20 cellular contexts compared by ENCODE assay signal in the genomic region with DNA sequence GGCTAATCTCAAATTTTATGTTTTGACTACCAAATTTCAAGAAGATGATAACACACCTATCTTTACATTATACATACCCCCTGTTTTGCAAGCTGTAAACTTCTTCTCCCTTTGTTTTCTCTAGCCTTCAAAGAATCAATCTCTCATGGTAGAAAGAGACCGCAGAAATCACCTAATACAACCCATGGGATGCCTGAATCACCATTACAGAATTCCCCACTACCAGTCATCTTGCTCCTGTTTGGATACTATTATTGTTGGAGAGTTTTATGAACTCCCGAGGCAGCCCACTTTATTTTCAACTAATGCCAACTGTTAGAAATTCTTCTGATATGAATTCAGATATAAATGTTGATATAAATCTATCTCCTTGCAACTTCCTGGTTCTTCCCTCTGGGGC.
"Had no signal": no experiment of that assay in that cellular context is flagged by ENCODE, and none has a peak within 500 bp of the region (broad histone marks: within the 10 kb centered on the region; RNA-seq: fewer than 3 reads in every experiment).

No MANE protein-coding gene starts in this region.

- ATAC-seq: activated CD4-positive, CD25-positive, alpha-beta regulatory T cell treated with anti-CD3 and anti-CD28 coated beads, Interleukin-2, amount 50 U/mL, for 24 hours; left cardiac atrium; right lobe of liver; stimulated activated naive B cell treated with anti-CD40 and anti-IgM and Interleukin-4, amounts not matched to agents 10 μg/mL and 1 μg/mL and 100 μg/mL, for 72 hours had no signal

- H3K27ac ChIP-seq: parathyroid adenoma, right lobe of liver, transverse colon, VCaP had no signal

- H3K27ac Mint-ChIP-seq: activated CD4-positive, alpha-beta memory T cell treated with anti-CD3 and anti-CD28 coated beads, Interleukin-2, amount 10 ng/mL, durations not matched to agents 7 days and 5 days; activated CD4-positive, alpha-beta T cell treated with anti-CD3 and anti-CD28 coated beads, Interleukin-2, amount 10 ng/mL, durations not matched to agents 24 days and 14 days; activated naive CD4-positive, alpha-beta T cell treated with anti-CD3 and anti-CD28 coated beads, Interleukin-2, amount 10 ng/mL, durations not matched to agents 7 days and 5 days; endodermal cell; nephron progenitor cell; stimulated activated naive B cell treated with anti-CD40 and anti-IgM and Interleukin-4, amounts not matched to agents 10 μg/mL and 1 μg/mL and 100 μg/mL, for 72 hours had no signal

- DNase-seq: activated CD4-positive, alpha-beta memory T cell treated with anti-CD3 and anti-CD28 coated beads, Interleukin-2, amount 10 ng/mL, durations not matched to agents 7 days and 5 days; activated CD4-positive, alpha-beta T cell treated with anti-CD3 and anti-CD28 coated beads, Interleukin-2, amount 10 ng/mL, durations not matched to agents 24 days and 14 days; activated effector memory CD4-positive, alpha-beta T cell treated with anti-CD3 and anti-CD28 coated beads, Interleukin-2, amount 50 U/mL, for 16 hours; activated naive CD4-positive, alpha-beta T cell treated with anti-CD3 and anti-CD28 coated beads, Interleukin-2, amount 10 ng/mL, durations not matched to agents 7 days and 5 days; amygdala; central memory CD4-positive, alpha-beta T cell; endodermal cell; foreskin fibroblast; hippocampal formation; left cardiac atrium; mesenchymal stem cell; nephron progenitor cell; right lobe of liver; stimulated activated CD4-positive, alpha-beta T cell treated with anti-CD3 and anti-CD28 coated beads, Interleukin-15, amount 100 ng/mL, for 24 hours; stimulated activated naive B cell treated with anti-CD40 and anti-IgM and Interleukin-4, amounts not matched to agents 10 μg/mL and 1 μg/mL and 100 μg/mL, for 72 hours; transverse colon had no signal

- H3K4me3 ChIP-seq: right lobe of liver, smooth muscle cell, transverse colon had no signal

- H3K9me3 ChIP-seq: right lobe of liver, transverse colon had no signal

- H3K27me3 ChIP-seq: right lobe of liver, transverse colon had no signal

- H3K4me1 ChIP-seq: parathyroid adenoma, right lobe of liver, transverse colon had no signal

- H3K9me3 Mint-ChIP-seq: activated CD4-positive, alpha-beta memory T cell treated with anti-CD3 and anti-CD28 coated beads, Interleukin-2, amount 10 ng/mL, durations not matched to agents 7 days and 5 days; activated CD4-positive, alpha-beta T cell treated with anti-CD3 and anti-CD28 coated beads, Interleukin-2, amount 10 ng/mL, durations not matched to agents 24 days and 14 days; activated naive CD4-positive, alpha-beta T cell treated with anti-CD3 and anti-CD28 coated beads, Interleukin-2, amount 10 ng/mL, durations not matched to agents 7 days and 5 days; endodermal cell; nephron progenitor cell had no signal

- H3K4me1 Mint-ChIP-seq: activated CD4-positive, alpha-beta memory T cell treated with anti-CD3 and anti-CD28 coated beads, Interleukin-2, amount 10 ng/mL, durations not matched to agents 7 days and 5 days; activated CD4-positive, alpha-beta T cell treated with anti-CD3 and anti-CD28 coated beads, Interleukin-2, amount 10 ng/mL, durations not matched to agents 24 days and 14 days; activated naive CD4-positive, alpha-beta T cell treated with anti-CD3 and anti-CD28 coated beads, Interleukin-2, amount 10 ng/mL, durations not matched to agents 7 days and 5 days; nephron progenitor cell had no signal

- H3K36me3 Mint-ChIP-seq: activated naive CD4-positive, alpha-beta T cell treated with anti-CD3 and anti-CD28 coated beads, Interleukin-2, amount 10 ng/mL, durations not matched to agents 7 days and 5 days; stimulated activated naive B cell treated with anti-CD40 and anti-IgM and Interleukin-4, amounts not matched to agents 10 μg/mL and 1 μg/mL and 100 μg/mL, for 72 hours had no signal

- H3K4me3 Mint-ChIP-seq: activated CD4-positive, alpha-beta memory T cell treated with anti-CD3 and anti-CD28 coated beads, Interleukin-2, amount 10 ng/mL, durations not matched to agents 7 days and 5 days; activated CD4-positive, alpha-beta T cell treated with anti-CD3 and anti-CD28 coated beads, Interleukin-2, amount 10 ng/mL, durations not matched to agents 24 days and 14 days; activated naive CD4-positive, alpha-beta T cell treated with anti-CD3 and anti-CD28 coated beads, Interleukin-2, amount 10 ng/mL, durations not matched to agents 7 days and 5 days; endodermal cell; nephron progenitor cell; stimulated activated naive B cell treated with anti-CD40 and anti-IgM and Interleukin-4, amounts not matched to agents 10 μg/mL and 1 μg/mL and 100 μg/mL, for 72 hours had no signal

- H3K36me3 ChIP-seq: right lobe of liver, transverse colon had no signal
